In genomic region chr20:34251619-34252018, GRCh38 we compare ENCODE assay signal across 33 cellular contexts. TPM values are rescaled to one million over a fixed set of nuclear protein-coding genes. Genes with fewer than 3 reads are reported as not detected.
"Had no signal": no experiment of that assay in that cellular context is flagged by ENCODE, and none has a peak within 500 bp of the region (broad histone marks: within the 10 kb centered on the region; RNA-seq: fewer than 3 reads in every experiment).

No MANE protein-coding gene starts in this region.

- H3K4me3 ChIP-seq: ascending aorta, breast epithelium, esophagus squamous epithelium, gastroesophageal sphincter had no signal

- H3K27ac ChIP-seq: ascending aorta, breast epithelium, epithelial cell of prostate, esophagus squamous epithelium, gastroesophageal sphincter had no signal

- H3K9me3 ChIP-seq: ascending aorta, breast epithelium, esophagus squamous epithelium, gastroesophageal sphincter had no signal

- H3K9me3 Mint-ChIP-seq: activated CD4-positive, alpha-beta memory T cell treated with anti-CD3 and anti-CD28 coated beads, Interleukin-2, amount 10 ng/mL, durations not matched to agents 7 days and 5 days; activated CD4-positive, alpha-beta T cell treated with anti-CD3 and anti-CD28 coated beads, Interleukin-2, amount 10 ng/mL, durations not matched to agents 7 days and 5 days; activated naive CD4-positive, alpha-beta T cell treated with anti-CD3 and anti-CD28 coated beads, Interleukin-2, amount 10 ng/mL, durations not matched to agents 7 days and 5 days; activated naive CD4-positive, alpha-beta T cell treated with anti-CD3 and anti-CD28 coated beads, Interleukin-2, amount 50 U/mL, for 72 hours; activated naive CD8-positive, alpha-beta T cell treated with anti-CD3 and anti-CD28 coated beads, Interleukin-2, amount 10 ng/mL, durations not matched to agents 7 days and 5 days; activated T-cell treated with anti-CD3 and anti-CD28 coated beads, Interleukin-2, amount 50 U/mL, for 24 hours; activated T-cell treated with anti-CD3 and anti-CD28 coated beads, Interleukin-2, amount 50 U/mL, for 72 hours had no signal

- H3K27ac Mint-ChIP-seq: activated CD4-positive, alpha-beta memory T cell treated with anti-CD3 and anti-CD28 coated beads, Interleukin-2, amount 10 ng/mL, durations not matched to agents 7 days and 5 days; activated CD4-positive, alpha-beta T cell treated with anti-CD3 and anti-CD28 coated beads, Interleukin-2, amount 10 ng/mL, durations not matched to agents 7 days and 5 days; activated naive CD4-positive, alpha-beta T cell treated with anti-CD3 and anti-CD28 coated beads, Interleukin-2, amount 10 ng/mL, durations not matched to agents 7 days and 5 days; activated naive CD8-positive, alpha-beta T cell treated with anti-CD3 and anti-CD28 coated beads, Interleukin-2, amount 10 ng/mL, durations not matched to agents 7 days and 5 days; activated T-cell treated with anti-CD3 and anti-CD28 coated beads, Interleukin-2, amount 50 U/mL, for 24 hours; activated T-cell treated with anti-CD3 and anti-CD28 coated beads, Interleukin-2, amount 50 U/mL, for 72 hours; WTC11 had no signal

- H3K4me1 ChIP-seq: ascending aorta, breast epithelium, esophagus squamous epithelium, gastroesophageal sphincter had no signal

- H3K27me3 ChIP-seq: ascending aorta, breast epithelium, esophagus squamous epithelium, gastroesophageal sphincter had no signal

- ATAC-seq: activated naive CD4-positive, alpha-beta T cell treated with anti-CD3 and anti-CD28 coated beads, Interleukin-2, amount 50 U/mL, for 72 hours; activated T-cell treated with anti-CD3 and anti-CD28 coated beads, Interleukin-2, amount 50 U/mL, for 72 hours; gastroesophageal sphincter; WTC11 had no signal

- H3K4me3 Mint-ChIP-seq: activated CD4-positive, alpha-beta memory T cell treated with anti-CD3 and anti-CD28 coated beads, Interleukin-2, amount 10 ng/mL, durations not matched to agents 7 days and 5 days; activated CD4-positive, alpha-beta T cell treated with anti-CD3 and anti-CD28 coated beads, Interleukin-2, amount 10 ng/mL, durations not matched to agents 7 days and 5 days; activated naive CD4-positive, alpha-beta T cell treated with anti-CD3 and anti-CD28 coated beads, Interleukin-2, amount 10 ng/mL, durations not matched to agents 7 days and 5 days; activated naive CD8-positive, alpha-beta T cell treated with anti-CD3 and anti-CD28 coated beads, Interleukin-2, amount 10 ng/mL, durations not matched to agents 7 days and 5 days; activated T-cell treated with anti-CD3 and anti-CD28 coated beads, Interleukin-2, amount 50 U/mL, for 24 hours; activated T-cell treated with anti-CD3 and anti-CD28 coated beads, Interleukin-2, amount 50 U/mL, for 72 hours; brain; WTC11 had no signal

- H3K36me3 Mint-ChIP-seq: activated naive CD4-positive, alpha-beta T cell treated with anti-CD3 and anti-CD28 coated beads, Interleukin-2, amount 10 ng/mL, durations not matched to agents 7 days and 5 days; activated naive CD4-positive, alpha-beta T cell treated with anti-CD3 and anti-CD28 coated beads, Interleukin-2, amount 50 U/mL, for 72 hours; activated naive CD8-positive, alpha-beta T cell treated with anti-CD3 and anti-CD28 coated beads, Interleukin-2, amount 10 ng/mL, durations not matched to agents 7 days and 5 days; WTC11 had no signal

- H3K27me3 Mint-ChIP-seq: activated CD4-positive, alpha-beta memory T cell treated with anti-CD3 and anti-CD28 coated beads, Interleukin-2, amount 10 ng/mL, durations not matched to agents 7 days and 5 days; activated CD4-positive, alpha-beta T cell treated with anti-CD3 and anti-CD28 coated beads, Interleukin-2, amount 10 ng/mL, durations not matched to agents 7 days and 5 days; activated naive CD4-positive, alpha-beta T cell treated with anti-CD3 and anti-CD28 coated beads, Interleukin-2, amount 10 ng/mL, durations not matched to agents 7 days and 5 days; activated naive CD8-positive, alpha-beta T cell treated with anti-CD3 and anti-CD28 coated beads, Interleukin-2, amount 10 ng/mL, durations not matched to agents 7 days and 5 days; activated T-cell treated with anti-CD3 and anti-CD28 coated beads, Interleukin-2, amount 50 U/mL, for 24 hours; brain had no signal

- DNase-seq: activated CD4-positive, alpha-beta memory T cell treated with anti-CD3 and anti-CD28 coated beads, Interleukin-2, amount 10 ng/mL, durations not matched to agents 7 days and 5 days; activated CD4-positive, alpha-beta T cell treated with anti-CD3 and anti-CD28 coated beads for 1 hour; activated CD4-positive, alpha-beta T cell treated with anti-CD3 and anti-CD28 coated beads for 4 hours; activated CD4-positive, alpha-beta T cell treated with anti-CD3 and anti-CD28 coated beads, Interleukin-2, amount 10 ng/mL, durations not matched to agents 7 days and 5 days; activated CD4-positive, alpha-beta T cell treated with anti-CD3 and anti-CD28 coated beads, Interleukin-2, amount 50 U/mL, for 4 hours; activated CD8-positive, alpha-beta memory T cell treated with anti-CD3 and anti-CD28 coated beads, Interleukin-2, amount 50 U/mL, for 48 hours; activated gamma-delta T cell; activated naive CD4-positive, alpha-beta T cell; activated naive CD4-positive, alpha-beta T cell treated with anti-CD3 and anti-CD28 coated beads, Interleukin-2, amount 10 ng/mL, durations not matched to agents 7 days and 5 days; activated naive CD8-positive, alpha-beta T cell treated with anti-CD3 and anti-CD28 coated beads, Interleukin-2, amount 10 ng/mL, durations not matched to agents 7 days and 5 days; activated T-cell treated with anti-CD3 and anti-CD28 coated beads for 4 hours; activated T-cell treated with anti-CD3 and anti-CD28 coated beads, Interleukin-2, amount 50 U/mL, for 24 hours; activated T-cell treated with anti-CD3 and anti-CD28 coated beads, Interleukin-2, amount 50 U/mL, for 72 hours; caudate nucleus; cortex of kidney; effector CD8-positive, alpha-beta T cell; esophagus squamous epithelium; foreskin melanocyte; T-helper 2 cell had no signal

- H3K36me3 ChIP-seq: ascending aorta, breast epithelium, esophagus squamous epithelium, gastroesophageal sphincter had no signal

RNA-seq across cellular contexts. Expression of gene ASIP, which starts 10.4 kb away (rescaled TPM):
- total RNA-seq: activated CD4-positive, alpha-beta memory T cell treated with anti-CD3 and anti-CD28 coated beads, Interleukin-2, amount 10 ng/mL, durations not matched to agents 7 days and 5 days; activated CD4-positive, alpha-beta T cell treated with anti-CD3 and anti-CD28 coated beads, Interleukin-2, amount 10 ng/mL, durations not matched to agents 7 days and 5 days; activated naive CD4-positive, alpha-beta T cell treated with anti-CD3 and anti-CD28 coated beads, Interleukin-2, amount 50 U/mL, for 72 hours; activated naive CD8-positive, alpha-beta T cell treated with anti-CD3 and anti-CD28 coated beads, Interleukin-2, amount 10 ng/mL, durations not matched to agents 7 days and 5 days; activated T-cell treated with anti-CD3 and anti-CD28 coated beads, Interleukin-2, amount 50 U/mL, for 72 hours; ascending aorta; chondrocyte; dermis microvascular lymphatic vessel endothelial cell; endothelial cell of umbilical vein; esophagus squamous epithelium; fibroblast of lung; fibroblast of villous mesenchyme; glomerular endothelial cell; T-helper 1 cell treated with Interleukin-12 subunit alpha and Interleukin-12 subunit beta and Interleukin-4 antibody, amounts not matched to agents 30 ng/mL and 1 ng/mL, for 36 hours; WTC11 had no signal
- polyA plus RNA-seq: endothelial cell of umbilical vein, fibroblast of lung had no signal
